ENCODE assay signal across 8 cellular contexts in genomic region chr2:191637182-191638078, GRCh38. TPM values are rescaled to one million over a fixed set of nuclear protein-coding genes. Genes with fewer than 3 reads are reported as not detected.
DNase-seq lines count a peak whose midpoint lies in the region; ATAC-seq, FAIRE-seq and TF ChIP-seq lines count a peak whose summit lies in the region.

No MANE protein-coding gene starts in this region.

- no peak for TF ChIP-seq CTCF in C4-2B (conservative IDR thresholded peaks at IDR 0.05)
- no peak for TF ChIP-seq CTCF in foreskin keratinocyte (conservative IDR thresholded peaks at IDR 0.05)

- peaks cover 25% of the 10 kb centered on the region for H3K4me1 ChIP-seq in foreskin keratinocyte

- ATAC-seq in GM18907 (IDR thresholded peaks at IDR 0.05; ENCODE audit: unreplicated experiment) (peak; percentile 78), HG03095 (IDR thresholded peaks at IDR 0.05; ENCODE audit: unreplicated experiment) (peak; percentile 67), foreskin keratinocyte (peak; percentile 92), left ventricle myocardium superior (no peak)

- DNase-seq in SW480 (ENCODE audit: low spot score), result peak; percentile 88
- peak in 1 of 2 donors; percentile 67 for DNase-seq in foreskin keratinocyte
- DNase-seq in NCI-H1694 treated with DMSO at 0.1 percent for 48 hours (lab: John Stamatoyannopoulos, UW), result no peak
- DNase-seq in left ventricle myocardium superior, result no peak
- no peak for DNase-seq in urothelium cell line (ENCODE audit: low spot score)

- intact Hi-C loops in left ventricle myocardium superior (cut with micrococcal nuclease), result no loop called here

- no peaks in the 10 kb centered on the region for H3K27me3 ChIP-seq in foreskin keratinocyte

- no peak for FAIRE-seq in urothelium cell line (lab: Jason Lieb, UNC)

- H3K27ac ChIP-seq in C4-2B (peak overlapping the region; percentile 78), foreskin keratinocyte (no peak overlapping the region)

RNA-seq across cellular contexts. Expression of gene NABP1, which starts 40.5 kb away (rescaled TPM):
- total RNA-seq in foreskin keratinocyte, result 31.3 and 36.6 TPM in 2 replicates
- 12.4 and 16.8 TPM in 2 replicates for polyA plus RNA-seq in foreskin keratinocyte
- total RNA-seq in left ventricle myocardium superior, result 7.1 TPM
